In genomic region chr19:48881741-48882657, GRCh38 we compare ENCODE assay signal across 9 cellular contexts. TPM values are rescaled to one million over a fixed set of nuclear protein-coding genes. Genes with fewer than 3 reads are reported as not detected.
DNase-seq lines count a peak whose midpoint lies in the region; ATAC-seq and TF ChIP-seq lines count a peak whose summit lies in the region.
"Had no signal": no experiment of that assay in that cellular context is flagged by ENCODE, and none has a peak within 500 bp of the region (broad histone marks: within the 10 kb centered on the region; RNA-seq: fewer than 3 reads in every experiment).

No MANE protein-coding gene starts in this region.

- intact Hi-C loops in psoas muscle (cut with DNase I), result no loop called here

- no peak overlapping the region for H3K4me3 ChIP-seq in psoas muscle

- ATAC-seq in psoas muscle (peak; percentile 50 to 89 (median 76)), GM18907 (IDR thresholded peaks at IDR 0.05; ENCODE audit: unreplicated experiment) (no peak), HG03439 (IDR thresholded peaks at IDR 0.05; ENCODE audit: unreplicated experiment) (no peak)

- peak overlapping the region; percentile 3 for H3K27ac ChIP-seq in psoas muscle

- no peaks in the 10 kb centered on the region for H3K9me3 ChIP-seq in psoas muscle

- H3K27me3 ChIP-seq in psoas muscle (ENCODE audit: insufficient read depth in 3 of 3, low read length in 2 of 3), result no peaks in the 10 kb centered on the region

- TF ChIP-seq CTCF in psoas muscle (IDR thresholded peaks at IDR 0.05), result no peak

- DNase-seq in SIG-M5 treated with dmso at 0.1 percent for 504 hours (lab: John Stamatoyannopoulos, UW; ENCODE audit: unreplicated experiment), result peak; percentile 35
- no peak for DNase-seq in SIG-M5 (lab: John Stamatoyannopoulos, UW)
- peak; percentile 19 for DNase-seq in NCI-H2171 (lab: John Stamatoyannopoulos, UW)
- peak; percentile 38 for DNase-seq in dermis blood vessel endothelial cell
- no peak for DNase-seq in psoas muscle
- DNase-seq in NCI-H345 treated with DMSO at 0.1 percent for 48 hours (lab: John Stamatoyannopoulos, UW; ENCODE audit: unreplicated experiment), result no peak
- DNase-seq: retina had no signal

- WGBS in psoas muscle, 3 donors, result 78 to 79% (median 78%) methylated on average over 30 of the region's 30 CpGs

- peaks cover 17% of the 10 kb centered on the region for H3K4me1 ChIP-seq in psoas muscle

- H3K36me3 ChIP-seq in psoas muscle (ENCODE audit: insufficient read depth in 1 of 2, low read depth in 1 of 2), result peaks cover 0 to 27% of the 10 kb centered on the region in 2 donors

RNA-seq across cellular contexts. Expression of gene PPP1R15A, which starts 9.8 kb away (rescaled TPM):
- total RNA-seq in dermis blood vessel endothelial cell (39.2 and 59.6 TPM in 2 replicates), psoas muscle (10 to 100 TPM; 34.5 to 93.4 (median 41.3) TPM)
- 10 to 100 TPM; 61.1 to 86.3 (median 83.7) TPM for polyA plus RNA-seq in psoas muscle

RNA-seq across cellular contexts. Expression of gene PLEKHA4, which starts 13.6 kb away (rescaled TPM):
- total RNA-seq in dermis blood vessel endothelial cell (2.6 and 6.5 TPM in 2 replicates), psoas muscle (10 to 100 TPM in 3 of 4 donors, 1 to 10 TPM in 1; 9.4 to 30.0 (median 20.2) TPM)
- 10 to 100 TPM; 11.1 to 14.9 (median 12.3) TPM for polyA plus RNA-seq in psoas muscle

RNA-seq across cellular contexts. Expression of gene TULP2, which starts 16.5 kb away (rescaled TPM):
- total RNA-seq in dermis blood vessel endothelial cell, result 0.34 TPM in 1 of 2 replicates, not detected in the other
- under 1 TPM in 2 of 4 donors, not detected in 2; 0.13 to 0.17 TPM for total RNA-seq in psoas muscle
- under 1 TPM in 2 of 3 donors, not detected in 1; 0.06 to 0.07 TPM for polyA plus RNA-seq in psoas muscle

RNA-seq across cellular contexts. Expression of gene NUCB1, which starts 18.1 kb away (rescaled TPM):
- total RNA-seq in dermis blood vessel endothelial cell (167 and 333 TPM in 2 replicates), psoas muscle (100 to 1,000 TPM in 2 of 4 donors, 10 to 100 TPM in 2; 86.4 to 143 (median 101) TPM)
- polyA plus RNA-seq in psoas muscle, result 10 to 100 TPM; 49.9 to 97.1 (median 90.7) TPM

RNA-seq across cellular contexts. Expression of gene HSD17B14, which starts 45.7 kb away (rescaled TPM):
- total RNA-seq in dermis blood vessel endothelial cell (1.5 and 8.0 TPM in 2 replicates), psoas muscle (1 to 10 TPM in 1 of 4 donors, under 1 TPM in 3; 0.61 to 1.2 (median 0.80) TPM)
- polyA plus RNA-seq in psoas muscle, result under 1 TPM; 0.15 to 0.66 (median 0.29) TPM

Comparison
In these comparisons a context has a peak if more than half of its experiments do, and no peak if none do; other contexts are left out.
1. DNase-seq: peak in SIG-M5 treated with dmso at 0.1 percent for 504 hours (single experiment), NCI-H2171 (single experiment) and dermis blood vessel endothelial cell (single experiment); none in SIG-M5 (single experiment), psoas muscle (0 of 2) and NCI-H345 treated with DMSO at 0.1 percent for 48 hours (single experiment).
2. ATAC-seq: peak in psoas muscle (4 of 4); none in GM18907 (single experiment) and HG03439 (single experiment).